ENCODE assay signal across 25 cellular contexts in the genomic region with DNA sequence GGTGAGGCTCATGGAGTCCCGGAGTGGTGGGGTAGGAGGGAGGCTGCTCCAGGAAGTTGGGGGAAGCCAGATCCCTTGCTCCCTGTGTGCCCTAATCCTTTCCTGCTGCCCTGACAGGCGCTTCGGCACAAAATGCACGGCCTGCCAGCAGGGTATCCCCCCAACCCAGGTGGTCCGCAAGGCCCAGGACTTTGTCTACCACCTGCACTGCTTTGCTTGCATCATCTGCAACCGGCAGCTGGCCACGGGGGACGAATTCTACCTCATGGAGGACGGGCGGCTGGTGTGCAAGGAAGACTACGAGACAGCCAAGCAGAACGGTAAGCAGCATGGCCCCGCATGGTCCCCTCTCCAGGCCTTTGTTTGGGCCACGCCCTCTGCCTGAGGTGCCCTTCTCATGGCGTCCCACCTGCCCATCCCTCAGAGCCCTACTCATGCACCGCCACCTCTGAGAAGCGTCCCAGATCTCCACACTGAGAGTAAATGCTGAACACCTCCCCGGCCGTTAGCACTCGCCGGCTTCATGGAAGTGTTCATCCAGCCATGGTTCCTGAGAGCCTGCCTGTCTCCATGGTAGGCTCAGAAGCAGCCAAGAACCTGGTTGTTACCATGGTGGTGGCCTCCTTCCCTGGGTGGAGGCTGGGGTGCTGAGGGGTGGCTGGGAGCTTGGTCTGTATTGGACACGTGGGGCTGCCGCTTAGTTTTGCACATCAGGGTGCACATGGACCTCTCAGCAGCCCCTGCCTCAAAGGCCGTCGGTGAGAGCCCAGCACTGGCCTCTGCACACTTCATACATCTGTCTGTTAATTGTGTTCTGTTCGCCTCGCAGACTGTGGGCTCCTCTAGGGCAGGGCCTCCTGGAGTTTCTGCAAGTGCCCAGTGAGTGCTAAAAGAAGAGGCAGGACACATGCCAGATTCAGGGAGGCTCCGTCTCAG. TPM values are rescaled to one million over a fixed set of nuclear protein-coding genes. Genes with fewer than 3 reads are reported as not detected.
"Had no signal": no experiment of that assay in that cellular context is flagged by ENCODE, and none has a peak within 500 bp of the region (broad histone marks: within the 10 kb centered on the region; RNA-seq: fewer than 3 reads in every experiment).

No MANE protein-coding gene starts in this region.

- H3K4me3 ChIP-seq: pancreas, sigmoid colon, thyroid gland had no signal

- H3K27me3 ChIP-seq: pancreas had no signal

- H3K9me3 Mint-ChIP-seq: activated CD4-positive, alpha-beta memory T cell treated with anti-CD3 and anti-CD28 coated beads for 36 hours; activated naive CD4-positive, alpha-beta T cell treated with anti-CD3 and anti-CD28 coated beads, Interleukin-2, amount 10 ng/mL, durations not matched to agents 7 days and 5 days; activated naive CD8-positive, alpha-beta T cell treated with anti-CD3 and anti-CD28 coated beads, Interleukin-2, amount 50 U/mL, for 24 hours; activated T-cell treated with anti-CD3 and anti-CD28 coated beads, Interleukin-2, amount 50 U/mL, for 24 hours; brain; stimulated activated naive B cell treated with anti-CD40 and anti-IgM and Interleukin-4, amounts not matched to agents 10 μg/mL and 1 μg/mL and 100 μg/mL, for 72 hours; WTC11 had no signal

- H3K27ac Mint-ChIP-seq: activated CD4-positive, alpha-beta memory T cell treated with anti-CD3 and anti-CD28 coated beads for 36 hours; activated CD4-positive, alpha-beta T cell treated with anti-CD3 and anti-CD28 coated beads for 36 hours; activated CD8-positive, alpha-beta memory T cell treated with anti-CD3 and anti-CD28 coated beads, Interleukin-2, amount 10 ng/mL, durations not matched to agents 7 days and 5 days; activated naive CD4-positive, alpha-beta T cell treated with anti-CD3 and anti-CD28 coated beads, Interleukin-2, amount 10 ng/mL, durations not matched to agents 7 days and 5 days; activated naive CD8-positive, alpha-beta T cell treated with anti-CD3 and anti-CD28 coated beads, Interleukin-2, amount 50 U/mL, for 24 hours; activated T-cell treated with anti-CD3 and anti-CD28 coated beads, Interleukin-2, amount 50 U/mL, for 24 hours; T-helper 17 cell had no signal

- DNase-seq: activated CD4-positive, alpha-beta memory T cell treated with anti-CD3 and anti-CD28 coated beads for 36 hours; activated CD4-positive, alpha-beta T cell treated with anti-CD3 and anti-CD28 coated beads for 36 hours; activated CD8-positive, alpha-beta memory T cell treated with anti-CD3 and anti-CD28 coated beads, Interleukin-2, amount 10 ng/mL, durations not matched to agents 7 days and 5 days; activated effector memory CD4-positive, alpha-beta T cell treated with Interleukin-2 at 50 U/mL for 16 hours; activated naive CD4-positive, alpha-beta T cell treated with anti-CD3 and anti-CD28 coated beads, Interleukin-2, amount 10 ng/mL, durations not matched to agents 7 days and 5 days; activated naive CD8-positive, alpha-beta T cell treated with anti-CD3 and anti-CD28 coated beads, Interleukin-2, amount 50 U/mL, for 24 hours; activated T-cell treated with anti-CD3 and anti-CD28 coated beads, Interleukin-2, amount 50 U/mL, for 24 hours; anterior cingulate cortex; caudate nucleus; head of caudate nucleus; kidney; midbrain; stimulated activated CD4-positive, alpha-beta T cell treated with anti-CD3 and anti-CD28 coated beads, Interleukin-4, amount 100 ng/mL, for 4 hours; stimulated activated naive B cell treated with anti-CD40 and anti-IgM and Interleukin-4, amounts not matched to agents 10 μg/mL and 1 μg/mL and 100 μg/mL, for 72 hours; T-helper 17 cell; thyroid gland had no signal

- H3K4me1 Mint-ChIP-seq: activated CD4-positive, alpha-beta T cell treated with anti-CD3 and anti-CD28 coated beads for 36 hours; activated CD8-positive, alpha-beta memory T cell treated with anti-CD3 and anti-CD28 coated beads, Interleukin-2, amount 10 ng/mL, durations not matched to agents 7 days and 5 days; activated naive CD4-positive, alpha-beta T cell treated with anti-CD3 and anti-CD28 coated beads, Interleukin-2, amount 10 ng/mL, durations not matched to agents 7 days and 5 days; activated naive CD8-positive, alpha-beta T cell treated with anti-CD3 and anti-CD28 coated beads, Interleukin-2, amount 50 U/mL, for 24 hours; stimulated activated naive B cell treated with anti-CD40 and anti-IgM and Interleukin-4, amounts not matched to agents 10 μg/mL and 1 μg/mL and 100 μg/mL, for 72 hours had no signal

- H3K27ac ChIP-seq: pancreas, sigmoid colon, thyroid gland had no signal

- H3K36me3 ChIP-seq: pancreas, sigmoid colon, thyroid gland had no signal

- H3K36me3 Mint-ChIP-seq: activated CD4-positive, alpha-beta memory T cell treated with anti-CD3 and anti-CD28 coated beads for 36 hours; activated CD8-positive, alpha-beta memory T cell treated with anti-CD3 and anti-CD28 coated beads, Interleukin-2, amount 10 ng/mL, durations not matched to agents 7 days and 5 days; activated naive CD4-positive, alpha-beta T cell treated with anti-CD3 and anti-CD28 coated beads, Interleukin-2, amount 10 ng/mL, durations not matched to agents 7 days and 5 days; brain; WTC11 had no signal

- H3K4me1 ChIP-seq: thyroid gland had no signal

- H3K9me3 ChIP-seq: pancreas, sigmoid colon, thyroid gland had no signal

- H3K27me3 Mint-ChIP-seq: activated CD4-positive, alpha-beta memory T cell treated with anti-CD3 and anti-CD28 coated beads for 36 hours; activated CD4-positive, alpha-beta T cell treated with anti-CD3 and anti-CD28 coated beads for 36 hours; activated CD8-positive, alpha-beta memory T cell treated with anti-CD3 and anti-CD28 coated beads, Interleukin-2, amount 10 ng/mL, durations not matched to agents 7 days and 5 days; activated naive CD8-positive, alpha-beta T cell treated with anti-CD3 and anti-CD28 coated beads, Interleukin-2, amount 50 U/mL, for 24 hours; activated T-cell treated with anti-CD3 and anti-CD28 coated beads, Interleukin-2, amount 50 U/mL, for 24 hours; T-helper 17 cell had no signal

- FAIRE-seq: colon, frontal cortex, kidney, pancreas had no signal

- H3K4me3 Mint-ChIP-seq: activated CD4-positive, alpha-beta memory T cell treated with anti-CD3 and anti-CD28 coated beads for 36 hours; activated CD4-positive, alpha-beta T cell treated with anti-CD3 and anti-CD28 coated beads for 36 hours; activated CD8-positive, alpha-beta memory T cell treated with anti-CD3 and anti-CD28 coated beads, Interleukin-2, amount 10 ng/mL, durations not matched to agents 7 days and 5 days; activated naive CD4-positive, alpha-beta T cell treated with anti-CD3 and anti-CD28 coated beads, Interleukin-2, amount 10 ng/mL, durations not matched to agents 7 days and 5 days; activated naive CD8-positive, alpha-beta T cell treated with anti-CD3 and anti-CD28 coated beads, Interleukin-2, amount 50 U/mL, for 24 hours; activated T-cell treated with anti-CD3 and anti-CD28 coated beads, Interleukin-2, amount 50 U/mL, for 24 hours; brain; stimulated activated naive B cell treated with anti-CD40 and anti-IgM and Interleukin-4, amounts not matched to agents 10 μg/mL and 1 μg/mL and 100 μg/mL, for 72 hours; T-helper 17 cell; WTC11 had no signal

- ATAC-seq: activated CD4-positive, alpha-beta T cell treated with anti-CD3 and anti-CD28 coated beads for 36 hours; activated CD8-positive, alpha-beta memory T cell treated with anti-CD3 and anti-CD28 coated beads, Interleukin-2, amount 10 ng/mL, durations not matched to agents 7 days and 5 days; activated naive CD8-positive, alpha-beta T cell treated with anti-CD3 and anti-CD28 coated beads, Interleukin-2, amount 50 U/mL, for 24 hours; left lobe of liver; T-helper 17 cell; WTC11 had no signal

RNA-seq across cellular contexts. Expression of gene LHX4, which starts 36.5 kb away (rescaled TPM):
- total RNA-seq: activated CD4-positive, alpha-beta memory T cell treated with anti-CD3 and anti-CD28 coated beads for 36 hours; activated CD4-positive, alpha-beta T cell treated with anti-CD3 and anti-CD28 coated beads for 36 hours; activated CD8-positive, alpha-beta memory T cell treated with anti-CD3 and anti-CD28 coated beads, Interleukin-2, amount 10 ng/mL, durations not matched to agents 7 days and 5 days; frontal cortex; kidney; lung microvascular endothelial cell; sigmoid colon; T-helper 17 cell; thyroid gland had no signal
- polyA plus RNA-seq: neural cell had no signal
